In genomic region chr9:38529317-38529716, GRCh38 we compare ENCODE assay signal across 30 cellular contexts.
"Had no signal": no experiment of that assay in that cellular context is flagged by ENCODE, and none has a peak within 500 bp of the region (broad histone marks: within the 10 kb centered on the region; RNA-seq: fewer than 3 reads in every experiment).

No MANE protein-coding gene starts in this region.

- FAIRE-seq: bronchial epithelial cell, TTC549 had no signal

- H3K9me3 ChIP-seq: ascending aorta had no signal

- H3K27ac ChIP-seq: ascending aorta, cardiac muscle cell, VCaP had no signal

- H3K4me3 ChIP-seq: ascending aorta, cardiac muscle cell had no signal

- H3K36me3 ChIP-seq: ascending aorta, cardiac muscle cell had no signal

- H3K4me1 ChIP-seq: ascending aorta had no signal

- DNase-seq: activated CD4-positive, alpha-beta memory T cell treated with anti-CD3 and anti-CD28 coated beads, Interleukin-2, amount 10 ng/mL, durations not matched to agents 7 days and 5 days; activated CD4-positive, alpha-beta T cell treated with anti-CD3 and anti-CD28 coated beads for 1 hour; activated CD4-positive, alpha-beta T cell treated with anti-CD3 and anti-CD28 coated beads for 36 hours; activated CD4-positive, alpha-beta T cell treated with anti-CD3 and anti-CD28 coated beads for 48 hours; activated CD4-positive, alpha-beta T cell treated with anti-CD3 and anti-CD28 coated beads, Interleukin-2, amount 10 ng/mL, durations not matched to agents 7 days and 5 days; activated CD4-positive, alpha-beta T cell treated with anti-CD3 and anti-CD28 coated beads, Interleukin-2, amount 50 U/mL, for 48 hours; activated CD4-positive, CD25-positive, alpha-beta regulatory T cell; activated CD8-positive, alpha-beta memory T cell treated with anti-CD3 and anti-CD28 coated beads for 24 hours; activated CD8-positive, alpha-beta memory T cell treated with anti-CD3 and anti-CD28 coated beads, Interleukin-2, amount 10 ng/mL, durations not matched to agents 7 days and 5 days; activated CD8-positive, alpha-beta memory T cell treated with anti-CD3 and anti-CD28 coated beads, Interleukin-2, amount 50 U/mL, for 48 hours; activated CD8-positive, alpha-beta T cell treated with anti-CD3 and anti-CD28 coated beads, Interleukin-2, amount 10 ng/mL, durations not matched to agents 7 days and 5 days; activated effector memory CD4-positive, alpha-beta T cell treated with Interleukin-2 at 50 U/mL for 16 hours; activated gamma-delta T cell; activated naive CD4-positive, alpha-beta T cell treated with anti-CD3 and anti-CD28 coated beads, Interleukin-2, amount 10 ng/mL, durations not matched to agents 7 days and 5 days; activated naive CD4-positive, alpha-beta T cell treated with Interleukin-2 at 50 U/mL for 16 hours; activated naive CD8-positive, alpha-beta T cell treated with anti-CD3 and anti-CD28 coated beads, Interleukin-2, amount 10 ng/mL, durations not matched to agents 7 days and 5 days; activated naive CD8-positive, alpha-beta T cell treated with anti-CD3 and anti-CD28 coated beads, Interleukin-2, amount 50 U/mL, for 24 hours; activated T-cell treated with anti-CD3 and anti-CD28 coated beads, Interleukin-2, amount 50 U/mL, for 24 hours; activated T-cell treated with anti-CD3 and anti-CD28 coated beads, Interleukin-2, amount 50 U/mL, for 48 hours; amygdala; anterior cingulate cortex; caudate nucleus; cerebellar nuclear complex; T-helper 2 cell; T-helper 9 cell had no signal

- H3K27me3 ChIP-seq: ascending aorta, cardiac muscle cell had no signal
